1 cellular context compared by ENCODE assay signal in genomic region chr1:241215203-241215602, GRCh38.
TF ChIP-seq lines count a peak whose summit lies in the region.

No MANE protein-coding gene starts in this region.

TF ChIP-seq in GM23338, 12 proteins besides CTCF, POLR2A, EP300 and RAD21 (continued from another document):
- TF ChIP-seq ZNF462 (CRISPR knock-in tag; IDR thresholded peaks at IDR 0.05) (no peak), NANOG (IDR thresholded peaks at IDR 0.05; ENCODE audit: borderline replicate concordance) (no peak), ZNF331 (CRISPR knock-in tag; IDR thresholded peaks at IDR 0.05; ENCODE audit: low read depth) (no peak), EZH2phosphoT487 (IDR thresholded peaks at IDR 0.05; ENCODE audit: unreplicated experiment) (no peak)
